ENCODE assay signal across 8 cellular contexts in the genomic region with DNA sequence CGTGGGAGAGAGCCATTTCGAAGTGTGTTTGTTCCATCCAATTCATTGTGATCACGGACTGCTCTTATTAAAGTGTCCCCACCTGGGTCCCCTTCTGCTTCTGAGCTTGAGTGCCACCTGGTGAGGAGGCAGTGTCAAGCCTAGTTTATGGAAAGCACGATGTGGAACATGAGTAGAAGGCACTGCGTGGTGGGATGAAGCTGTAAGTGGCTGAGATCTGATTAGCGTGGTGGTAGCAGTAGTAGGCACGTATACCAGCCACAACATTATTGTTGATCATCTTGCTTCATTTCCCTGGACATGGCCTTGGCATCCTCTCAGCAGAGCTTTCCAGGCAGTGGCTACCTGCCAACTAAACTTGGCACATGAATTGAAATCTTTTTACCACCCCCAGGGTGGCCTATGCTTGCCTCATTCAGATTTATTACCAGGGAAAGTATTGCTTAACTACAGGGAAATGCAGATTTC. TPM values are rescaled to one million over a fixed set of nuclear protein-coding genes. Genes with fewer than 3 reads are reported as not detected.
DNase-seq lines count a peak whose midpoint lies in the region; ATAC-seq and TF ChIP-seq lines count a peak whose summit lies in the region.

No MANE protein-coding gene starts in this region.

- CTCF ChIA-PET in PC-3 (lab: Charles Lee) = interaction anchor here (0.6 kb wide), 1 partner anchor 35 kb away, joined by 3 read pairs; no protein-coding TSS in a partner anchor

- WGBS in transverse colon (ENCODE audit: low coverage in 1 of 2), 2 donors = 20 to 33% methylated on average over 3 to 7 of the region's 7 CpGs

- no peaks in the 10 kb centered on the region for H3K9me2 ChIP-seq in PC-3 (replicated peaks; ENCODE audit: low read length)

- no peaks in the 10 kb centered on the region for H3F3A ChIP-seq in PC-3 (ENCODE audit: low read length, unreplicated experiment)

- H3K9ac ChIP-seq in PC-3 (ENCODE audit: low read length) = no peak overlapping the region

- peak; percentile 53 for ATAC-seq in HG02973 (IDR thresholded peaks at IDR 0.05; ENCODE audit: unreplicated experiment)
- peak; percentile 50 for ATAC-seq in PC-3

- peak; percentile 52 for TF ChIP-seq CTCF in PC-3 (conservative IDR thresholded peaks at IDR 0.05; ENCODE audit: low read depth, low read length)
- TF ChIP-seq CTCF in transverse colon (IDR thresholded peaks at IDR 0.05) = peak in 1 of 5 experiments; percentile 10

- peaks cover 10% of the 10 kb centered on the region for H3K4me1 ChIP-seq in PC-3 (ENCODE audit: insufficient read depth, low read length)
- peaks cover 5 to 19% (median 13%) of the 10 kb centered on the region in 4 donors for H3K4me1 ChIP-seq in transverse colon

- BruUV-seq in PC-3 (replicated peaks; lab: Mats Ljungman, UMichigan) = no TSS peak

- no peak overlapping the region for H3K4me2 ChIP-seq in PC-3 (ENCODE audit: low read length)

- no peak for TF ChIP-seq POLR2A in transverse colon (IDR thresholded peaks at IDR 0.05)

- in situ Hi-C loops in transverse colon (cut with MboI; ENCODE audit: low pct_ligation_motif_present in 1 of 4, low pct_unique_long_range_greater_than_20kb in 1 of 4, low sequenced_read_pairs in 3 of 4) = no loop called here

- no peak for TF ChIP-seq EP300 in transverse colon (IDR thresholded peaks at IDR 0.05; ENCODE audit: low read depth)

- H3K4me3 ChIP-seq in PC-3 (ENCODE audit: low read length) = no peak overlapping the region
- H3K4me3 ChIP-seq in transverse colon = no peak overlapping the region

- peak; percentile 32 for DNase-seq in NCI-H2171 treated with DMSO at 0.1 percent for 48 hours (lab: John Stamatoyannopoulos, UW)
- DNase-seq in NCI-H2171 (lab: John Stamatoyannopoulos, UW) = no peak
- DNase-seq in PC-3 = peak; percentile 73
- peak; percentile 26 for DNase-seq in globus pallidus (ENCODE audit: low spot score)
- DNase-seq in transverse colon = peak; percentile 83
- no peak for DNase-seq in NCI-H2227 treated with DMSO at 0.1 percent for 48 hours (lab: John Stamatoyannopoulos, UW)
- no peak for DNase-seq in pons (ENCODE audit: low spot score)

- H3K9me3 ChIP-seq in PC-3 (ENCODE audit: low read length) (no peaks in the 10 kb centered on the region), transverse colon (no peaks in the 10 kb centered on the region)

- no peak overlapping the region for H3K27ac ChIP-seq in PC-3 (ENCODE audit: low read length)
- peak overlapping the region; percentile 44 to 54 (median 50) for H3K27ac ChIP-seq in transverse colon

- H3K27me3 ChIP-seq in PC-3 (ENCODE audit: low read length) (no peaks in the 10 kb centered on the region), transverse colon (no peaks in the 10 kb centered on the region)

- POLR2A ChIA-PET in PC-3 (lab: Charles Lee; ENCODE audit: unreplicated experiment) = no interaction called here

- H4K20me1 ChIP-seq in PC-3 (ENCODE audit: low read length) = no peaks in the 10 kb centered on the region

- H3K79me2 ChIP-seq in PC-3 (ENCODE audit: low read length) = peaks cover 9% of the 10 kb centered on the region; the same call in 1 of the 2 replicates

- no peak overlapping the region for H2AFZ ChIP-seq in PC-3 (ENCODE audit: low read length)

- intact Hi-C loops in PC-3 (cut with micrococcal nuclease) = no loop called here
- intact Hi-C loops in transverse colon (cut with DNase I; ENCODE audit: low total_unique reads) = no loop called here

- H3K36me3 ChIP-seq in PC-3 (ENCODE audit: low read depth, low read length) = peaks cover 5% of the 10 kb centered on the region; the same call in 1 of the 2 replicates
- no peaks in the 10 kb centered on the region for H3K36me3 ChIP-seq in transverse colon

RNA-seq across cellular contexts. Expression of a gene that starts 46.4 kb away (rescaled TPM):
- total RNA-seq in PC-3 (2014; rRNA removed) (22.5 and 34.2 TPM in 2 replicates), transverse colon (10 to 100 TPM in 3 of 4 donors, 1 to 10 TPM in 1; 2.8 to 32.4 (median 22.0) TPM)

Comparison
In these comparisons a context has a peak if more than half of its experiments do, and no peak if none do; other contexts are left out.
1. DNase-seq: peak in NCI-H2171 treated with DMSO at 0.1 percent for 48 hours (single experiment), PC-3 (single experiment), globus pallidus (single experiment) and transverse colon (single experiment); none in NCI-H2171 (single experiment), NCI-H2227 treated with DMSO at 0.1 percent for 48 hours (single experiment) and pons (single experiment).